In genomic region chr1:66182551-66183178, GRCh38 we compare ENCODE assay signal across 9 cellular contexts.
DNase-seq lines count a peak whose midpoint lies in the region; ATAC-seq and TF ChIP-seq lines count a peak whose summit lies in the region.
"Had no signal": no experiment of that assay in that cellular context is flagged by ENCODE, and none has a peak within 500 bp of the region (broad histone marks: within the 10 kb centered on the region; RNA-seq: fewer than 3 reads in every experiment).

No MANE protein-coding gene starts in this region.

- no peak for TF ChIP-seq POLR2A in thyroid gland (IDR thresholded peaks at IDR 0.05)

- H3K36me3 ChIP-seq in GM23248 (ENCODE audit: low read depth) (no peaks in the 10 kb centered on the region), skeletal muscle satellite cell (ENCODE audit: insufficient read depth, low read length) (no peaks in the 10 kb centered on the region), thyroid gland (no peaks in the 10 kb centered on the region)
- H3K36me3 ChIP-seq: HAP-1 had no signal

- no peak overlapping the region for H3K4me3 ChIP-seq in GM23248
- H3K4me3 ChIP-seq in skeletal muscle satellite cell (ENCODE audit: low read length), result no peak overlapping the region
- no peak overlapping the region for H3K4me3 ChIP-seq in thyroid gland (replicated peaks in 1 of 3)
- H3K4me3 ChIP-seq: HAP-1 had no signal

- intact Hi-C loops in thyroid gland (cut with DNase I), result no loop called here

- ATAC-seq in HG03108 (IDR thresholded peaks at IDR 0.05; ENCODE audit: unreplicated experiment), result no peak
- ATAC-seq in HG03025 (IDR thresholded peaks at IDR 0.05; ENCODE audit: low FRiP score, unreplicated experiment), result no peak

- H2AFZ ChIP-seq in GM23248, result no peak overlapping the region

- no peaks in the 10 kb centered on the region for H3K79me2 ChIP-seq in GM23248 (ENCODE audit: insufficient read depth)

- H3K27ac ChIP-seq in GM23248, result peak overlapping the region; percentile 36
- H3K27ac ChIP-seq in thyroid gland, result no peak overlapping the region

- H3K9ac ChIP-seq in GM23248 (no peak overlapping the region), skeletal muscle satellite cell (ENCODE audit: low read depth, low read length) (peak overlapping the region; percentile 58)

- H3K9me3 ChIP-seq in GM23248 (ENCODE audit: low read depth) (no peaks in the 10 kb centered on the region), skeletal muscle satellite cell (replicated peaks; ENCODE audit: low read length) (no peaks in the 10 kb centered on the region), thyroid gland (no peaks in the 10 kb centered on the region)
- H3K9me3 ChIP-seq: HAP-1 had no signal

- peaks cover 12% of the 10 kb centered on the region; the same call in 1 of the 2 replicates for H3F3A ChIP-seq in GM23248 (ENCODE audit: insufficient read depth)

- H3K27me3 ChIP-seq in GM23248 (replicated peaks; ENCODE audit: insufficient read depth) (no peaks in the 10 kb centered on the region), skeletal muscle satellite cell (ENCODE audit: control insufficient read depth, insufficient read depth, low read length) (no peaks in the 10 kb centered on the region), thyroid gland (no peaks in the 10 kb centered on the region)

- H3K4me2 ChIP-seq in GM23248 (ENCODE audit: unreplicated experiment), result peak overlapping the region; percentile 39
- H3K4me2 ChIP-seq in skeletal muscle satellite cell (ENCODE audit: low read length), result peak overlapping the region; percentile 41

- no peak for TF ChIP-seq CTCF in thyroid gland (IDR thresholded peaks at IDR 0.05)

- H4K20me1 ChIP-seq in GM23248 (ENCODE audit: insufficient read depth), result no peaks in the 10 kb centered on the region; the same call in 1 of the 2 replicates

- DNase-seq in GM23248 (peak; percentile 77), SK-MEL-5 (ENCODE audit: low read depth, low spot score) (peak; percentile 95), thyroid gland (no peak), OCI-M2 (lab: John Stamatoyannopoulos, UW; ENCODE audit: unreplicated experiment) (no peak)
- peak; percentile 65 for DNase-seq in central memory CD4-positive, alpha-beta T cell

- H3K9me2 ChIP-seq in GM23248 (ENCODE audit: insufficient read depth), result no peaks in the 10 kb centered on the region

- H3K4me1 ChIP-seq in GM23248 (ENCODE audit: insufficient read depth) (peaks cover 13% of the 10 kb centered on the region), skeletal muscle satellite cell (ENCODE audit: control insufficient read depth, insufficient read depth, low read length) (peaks cover 6% of the 10 kb centered on the region), thyroid gland (peaks cover 0 to 3% of the 10 kb centered on the region in 2 donors)
- H3K4me1 ChIP-seq: HAP-1 had no signal

- in situ Hi-C loops in GM23248 (cut with MboI) (no loop called here), SK-MEL-5 (cut with HindIII; ENCODE audit: low pct_unique_long_range_greater_than_20kb, low sequenced_read_pairs) (no loop called here)

- WGBS in GM23248 (ENCODE audit: low coverage in 1 of 2, low lambda C conversion rate in 2 of 2, missing lambda C conversion rate in 2 of 2), 2 experiments, result 51 to 62% methylated on average over 3 of the region's 3 CpGs
- 77 to 81% methylated on average over 3 of the region's 3 CpGs for WGBS in thyroid gland, 2 donors

Comparison
In these comparisons a context has a peak if more than half of its experiments do, and no peak if none do; other contexts are left out.
1. DNase-seq: peak in GM23248 (single experiment), SK-MEL-5 (single experiment) and central memory CD4-positive, alpha-beta T cell (single experiment); none in thyroid gland (0 of 2) and OCI-M2 (single experiment).